In genomic region chr2:174662459-174662858, GRCh38 we compare ENCODE assay signal across 14 cellular contexts.
A peak's percentile ranks its signal among the peaks of the same experiment; 100 is the strongest.
DNase-seq lines count a peak whose midpoint lies in the region; ATAC-seq, FAIRE-seq and TF ChIP-seq lines count a peak whose summit lies in the region.
"Had no signal": no experiment of that assay in that cellular context is flagged by ENCODE, and none has a peak within 500 bp of the region (broad histone marks: within the 10 kb centered on the region; RNA-seq: fewer than 3 reads in every experiment).

No MANE protein-coding gene starts in this region.

- H3K27me3 ChIP-seq in IMR-90 (ENCODE audit: control insufficient read depth, insufficient read depth, low read length) (no peaks in the 10 kb centered on the region), mesenchymal stem cell (ENCODE audit: control insufficient read depth in 1 of 2, insufficient read depth in 1 of 2, low read length in 2 of 2) (no peaks in the 10 kb centered on the region)
- H3K27me3 ChIP-seq: SJCRH30 had no signal

- H4K20me1 ChIP-seq in IMR-90 (ENCODE audit: insufficient read depth, low read length) = peaks cover 23% of the 10 kb centered on the region; the same call in 1 of the 2 replicates
- H4K20me1 ChIP-seq: BLaER1 treated with 17β-estradiol and CSF1 and Interleukin-3, amounts not matched to agents 10 nM and 100 nM had no signal

- ATAC-seq in A549 (peak; percentile 51 to 63; a peak in 3 of 6 replicates), IMR-90 (ENCODE audit: low read depth) (peak; percentile 93), HG03432 (IDR thresholded peaks at IDR 0.05; ENCODE audit: unreplicated experiment) (no peak)
- ATAC-seq: left lobe of liver had no signal

- intact Hi-C loops in IMR-90 (cut with micrococcal nuclease) = no loop called here

- H3K18ac ChIP-seq in IMR-90 (ENCODE audit: low read depth, low read length) (no peak overlapping the region), mesenchymal stem cell (ENCODE audit: low read depth in 1 of 2, low read length in 2 of 2) (no peak overlapping the region)

- H3K4ac ChIP-seq in IMR-90 (ENCODE audit: low read depth, low read length) (peak overlapping the region; percentile 31; the same call in 1 of the 2 replicates), mesenchymal stem cell (ENCODE audit: low read depth in 1 of 2, low read length in 2 of 2) (no peak overlapping the region)

- H2AFZ ChIP-seq in IMR-90 (replicated peaks; ENCODE audit: low read length, poor library complexity) = no peak overlapping the region
- H2AFZ ChIP-seq in mesenchymal stem cell (ENCODE audit: low read depth, low read length) = no peak overlapping the region

- H3K9me3 ChIP-seq in A549 = no peaks in the 10 kb centered on the region
- H3K9me3 ChIP-seq in IMR-90 (ENCODE audit: control insufficient read depth, insufficient read depth, low read length) = no peaks in the 10 kb centered on the region
- no peaks in the 10 kb centered on the region for H3K9me3 ChIP-seq in mesenchymal stem cell (ENCODE audit: control insufficient read depth, low read length)
- H3K9me3 ChIP-seq: BLaER1 treated with 17β-estradiol and CSF1 and Interleukin-3, amounts not matched to agents 10 nM and 100 nM; SJCRH30 had no signal

- H2BK5ac ChIP-seq in IMR-90 (ENCODE audit: low read depth, low read length, poor library complexity, severe bottlenecking) (no peak overlapping the region), mesenchymal stem cell (ENCODE audit: low read depth, low read length, poor library complexity, severe bottlenecking) (no peak overlapping the region)

- H3K4me3 ChIP-seq in A549 (no peak overlapping the region), IMR-90 (ENCODE audit: insufficient read depth, low read depth, low read length) (no peak overlapping the region), choroid plexus epithelial cell (ENCODE audit: low read depth, low read length) (no peak overlapping the region), mesenchymal stem cell (ENCODE audit: insufficient read depth in 1 of 2, low read depth in 1 of 2, low read length in 2 of 2) (no peak overlapping the region)
- H3K4me3 ChIP-seq: BLaER1 treated with 17β-estradiol and CSF1 and Interleukin-3, amounts not matched to agents 10 nM and 100 nM; SJCRH30 had no signal

- TF ChIP-seq CTCF in A549 (IDR thresholded peaks at IDR 0.05) (no peak), IMR-90 (conservative IDR thresholded peaks at IDR 0.05; ENCODE audit: low read depth, low read length) (no peak), choroid plexus epithelial cell (conservative IDR thresholded peaks at IDR 0.05; ENCODE audit: low read depth, low read length) (no peak)

- H3K4me1 ChIP-seq in A549 = peaks cover 26% of the 10 kb centered on the region
- peaks cover 6% of the 10 kb centered on the region for H3K4me1 ChIP-seq in IMR-90 (ENCODE audit: control insufficient read depth, insufficient read depth, low read length)
- H3K4me1 ChIP-seq in mesenchymal stem cell (ENCODE audit: control insufficient read depth, insufficient read depth, low read depth, low read length) = peaks cover 1% of the 10 kb centered on the region

- H3K23ac ChIP-seq in IMR-90 (ENCODE audit: low read depth, low read length) (no peak overlapping the region), mesenchymal stem cell (ENCODE audit: low read length in 2 of 2) (no peak overlapping the region)

- H3K9me1 ChIP-seq in IMR-90 (ENCODE audit: insufficient read depth, low read length) = peaks cover 15% of the 10 kb centered on the region

- no peak overlapping the region for H2BK20ac ChIP-seq in IMR-90 (ENCODE audit: low read depth, low read length)

- no peak overlapping the region for H2BK12ac ChIP-seq in mesenchymal stem cell (ENCODE audit: low read length in 2 of 2)

- CTCF ChIA-PET in A549 (lab: Yijun Ruan, JAX) (no interaction called here), IMR-90 (lab: Yijun Ruan, JAX) (no interaction called here)

- H2BK15ac ChIP-seq in IMR-90 (ENCODE audit: low read depth, low read length) (peak overlapping the region; percentile 66; the same call in 1 of the 3 replicates), mesenchymal stem cell (ENCODE audit: low read depth, poor library complexity, severe bottlenecking) (no peak overlapping the region)

- DNase-seq in A549 (ENCODE audit: low read depth in 1 of 2, low spot score in 1 of 2) (peak; percentile 8 to 13), IMR-90 (peak; percentile 90), choroid plexus epithelial cell (ENCODE audit: low read depth) (peak; percentile 59), mesenchymal stem cell (peak; percentile 84), frontal cortex (ENCODE audit: low spot score in 2 of 2) (no peak), NCI-H2029 treated with DMSO at 0.1 percent for 48 hours (lab: John Stamatoyannopoulos, UW) (no peak), NCI-H510A treated with DMSO at 0.1 percent for 48 hours (lab: John Stamatoyannopoulos, UW) (no peak)
- DNase-seq: activated CD4-positive, alpha-beta T cell treated with anti-CD3 and anti-CD28 coated beads for 4 hours; NCI-H2227 treated with DMSO at 0.1 percent for 48 hours; SJCRH30 had no signal

- no peak overlapping the region for H3K56ac ChIP-seq in IMR-90 (ENCODE audit: extremely low read depth, insufficient read depth, low read length)

- H4K8ac ChIP-seq in IMR-90 (ENCODE audit: low read depth in 2 of 2, low read length in 2 of 2) (no peak overlapping the region), mesenchymal stem cell (ENCODE audit: low read length) (no peak overlapping the region)

- TF ChIP-seq POLR2A in A549 (IDR thresholded peaks at IDR 0.05; ENCODE audit: low read length) (no peak), IMR-90 (IDR thresholded peaks at IDR 0.05; ENCODE audit: low read depth, low read length) (no peak)

- H2BK120ac ChIP-seq in IMR-90 (ENCODE audit: low read depth, low read length) (no peak overlapping the region), mesenchymal stem cell (ENCODE audit: low read depth, low read length) (no peak overlapping the region)

- POLR2A ChIA-PET in A549 (lab: Yijun Ruan, JAX) (no interaction called here), IMR-90 (lab: Charles Lee; ENCODE audit: unreplicated experiment) (no interaction called here)

- H4K91ac ChIP-seq in IMR-90 (ENCODE audit: insufficient read depth, low read depth, low read length) (no peak overlapping the region), mesenchymal stem cell (ENCODE audit: low read length) (no peak overlapping the region)

- WGBS in A549 (ENCODE audit: missing lambda C conversion rate) = 7% methylated on average over 3 of the region's 3 CpGs
- 0% methylated on average over 3 of the region's 3 CpGs; no CpG with 5 or more reads in 1 of the 2 experiments for WGBS in IMR-90 (ENCODE audit: extremely low coverage in 2 of 2, insufficient read length in 1 of 2), 2 experiments
- WGBS in mesenchymal stem cell = 0% methylated on average over 3 of the region's 3 CpGs

- 0 out of 2 replicates have a peak overlapping the region, but pooled peaks have one; percentile 55 for H2AK5ac ChIP-seq in IMR-90 (ENCODE audit: low read depth, low read length)
- H2AK5ac ChIP-seq in mesenchymal stem cell (ENCODE audit: low read length, severe bottlenecking) = no peak overlapping the region

- peak overlapping the region; percentile 37 for H3K4me2 ChIP-seq in A549
- 0 out of 2 replicates have a peak overlapping the region, but pooled peaks have one; percentile 2 for H3K4me2 ChIP-seq in IMR-90 (ENCODE audit: low read depth, low read length)
- H3K4me2 ChIP-seq in mesenchymal stem cell (ENCODE audit: low read length, poor library complexity, severe bottlenecking) = no peak overlapping the region

- BruUV-seq in IMR-90 (replicated peaks; lab: Mats Ljungman, UMichigan) = no TSS peak

- H3K14ac ChIP-seq in IMR-90 (replicated peaks; ENCODE audit: low read depth, low read length) = no peak overlapping the region
- H3K14ac ChIP-seq in mesenchymal stem cell (ENCODE audit: low read length in 2 of 2) = no peak overlapping the region

- H3K27ac ChIP-seq in A549 = no peak overlapping the region
- no peak overlapping the region; the same call in 1 of the 2 replicates for H3K27ac ChIP-seq in IMR-90 (ENCODE audit: insufficient read depth, low read length)
- H3K27ac ChIP-seq in mesenchymal stem cell (ENCODE audit: low read length, poor library complexity, severe bottlenecking) = no peak overlapping the region
- H3K27ac ChIP-seq: BLaER1 treated with 17β-estradiol and CSF1 and Interleukin-3, amounts not matched to agents 10 nM and 100 nM; SJCRH30 had no signal

- TF ChIP-seq RAD21 in A549 (conservative IDR thresholded peaks at IDR 0.05 in 1 of 2, IDR thresholded peaks at IDR 0.05 in 1 of 2) (no peak), IMR-90 (IDR thresholded peaks at IDR 0.05; ENCODE audit: low read length) (0 out of 2 replicates have a peak, but pooled peaks have one; percentile 7)

- FAIRE-seq in A549 (lab: Jason Lieb, UNC) = no peak
- no peak for FAIRE-seq in frontal cortex (lab: Jason Lieb, UNC)
- FAIRE-seq: endometrium had no signal

- no peak overlapping the region for H2AK9ac ChIP-seq in IMR-90 (replicated peaks; ENCODE audit: low read depth, low read length, poor library complexity)

- H4K5ac ChIP-seq in IMR-90 (ENCODE audit: low read depth, low read length) = no peak overlapping the region

- H3K36me3 ChIP-seq in IMR-90 (ENCODE audit: control insufficient read depth, insufficient read depth, low read length) = no peaks in the 10 kb centered on the region
- H3K36me3 ChIP-seq in mesenchymal stem cell (ENCODE audit: control insufficient read depth in 1 of 2, insufficient read depth in 2 of 2, low read depth in 1 of 2, low read length in 2 of 2) = peaks cover 4 to 29% of the 10 kb centered on the region in 2 experiments
- H3K36me3 ChIP-seq: BLaER1 treated with 17β-estradiol and CSF1 and Interleukin-3, amounts not matched to agents 10 nM and 100 nM had no signal

- H3K9ac ChIP-seq in IMR-90 (ENCODE audit: low read depth, low read length) (no peak overlapping the region), mesenchymal stem cell (ENCODE audit: low read length) (peak overlapping the region; percentile 75)
- H3K9ac ChIP-seq: BLaER1 treated with 17β-estradiol and CSF1 and Interleukin-3, amounts not matched to agents 10 nM and 100 nM had no signal

- in situ Hi-C loops in IMR-90 (cut with MboI; ENCODE audit: low sequenced_read_pairs) = no loop called here

- dilution Hi-C loops in IMR-90 (cut with HindIII; ENCODE audit: low sequenced_read_pairs, unreplicated experiment) = no loop called here

- TF ChIP-seq EP300 in A549 (IDR thresholded peaks at IDR 0.05) = no peak

- H3K79me1 ChIP-seq in IMR-90 (ENCODE audit: low read depth in 1 of 2, low read length in 2 of 2) (peaks cover 40 to 50% of the 10 kb centered on the region in 2 experiments), mesenchymal stem cell (replicated peaks; ENCODE audit: low read length, poor library complexity, severe bottlenecking) (peaks cover 52% of the 10 kb centered on the region)

TF ChIP-seq in A549, 52 proteins besides CTCF, POLR2A, EP300 and RAD21 (continues in another document):
- TF ChIP-seq MAX (IDR thresholded peaks at IDR 0.05) = peak; percentile 64

TF ChIP-seq in IMR-90, 13 proteins besides CTCF, POLR2A, EP300 and RAD21:
- peak; percentile 94 for TF ChIP-seq BHLHE40 (IDR thresholded peaks at IDR 0.05; ENCODE audit: low read depth, low read length)
- no peak for TF ChIP-seq CHD1 (IDR thresholded peaks at IDR 0.05; ENCODE audit: low read depth, low read length)
- TF ChIP-seq MXI1 (IDR thresholded peaks at IDR 0.05; ENCODE audit: borderline replicate concordance, low read depth, low read length) = peak; percentile 55; the same call in 1 of the 2 replicates
- peak; percentile 32 for TF ChIP-seq RCOR1 (IDR thresholded peaks at IDR 0.05; ENCODE audit: insufficient replicate concordance, low read length)
- peak; percentile 70 for TF ChIP-seq FOS (IDR thresholded peaks at IDR 0.05; ENCODE audit: low read depth, low read length)

Comparison
In these comparisons a context has a peak if more than half of its experiments do, and no peak if none do; other contexts are left out.
1. DNase-seq: peak in A549 (2 of 2), IMR-90 (single experiment), choroid plexus epithelial cell (single experiment) and mesenchymal stem cell (single experiment); none in frontal cortex (0 of 2), NCI-H2029 treated with DMSO at 0.1 percent for 48 hours (single experiment) and NCI-H510A treated with DMSO at 0.1 percent for 48 hours (single experiment).